ENCODE assay signal across 1 cellular context in the genomic region with DNA sequence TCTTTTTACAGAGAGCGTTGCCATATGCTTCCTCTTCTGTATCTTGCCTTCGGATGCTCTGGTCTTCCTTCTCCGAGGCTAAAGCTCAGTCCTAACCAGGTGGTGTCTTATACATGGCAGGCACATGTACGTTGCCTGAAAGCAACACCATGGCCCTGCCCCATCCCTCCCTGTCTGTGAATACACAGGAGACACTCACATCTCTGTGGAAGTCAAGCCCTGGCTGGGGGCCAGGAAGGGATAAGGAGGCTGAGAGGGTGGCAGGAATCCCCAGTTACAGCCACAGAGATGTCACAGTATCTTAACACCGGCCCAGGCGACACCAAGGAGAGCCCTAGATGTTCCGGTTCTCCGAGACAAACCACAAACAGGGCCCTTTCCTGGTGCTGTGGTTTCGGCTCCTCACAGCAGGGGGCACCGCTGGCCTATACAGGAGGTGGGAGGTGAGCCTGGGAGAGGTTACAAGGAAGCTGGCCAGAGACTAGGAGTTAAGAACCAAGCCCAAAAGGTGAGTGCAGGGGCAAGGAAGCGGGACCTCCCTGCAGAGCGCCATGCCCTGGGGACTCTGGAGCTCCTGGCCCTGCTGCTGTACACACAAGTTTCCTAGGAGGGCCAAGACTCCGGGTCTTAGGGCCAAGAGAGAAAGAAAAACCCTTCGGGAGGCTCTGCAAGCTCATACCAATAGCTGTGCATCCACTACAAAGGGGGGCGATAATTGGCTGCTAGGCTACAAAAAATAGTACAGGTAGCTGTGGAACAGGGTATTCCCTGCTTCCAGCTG.
TF ChIP-seq lines count a peak whose summit lies in the region.

No MANE protein-coding gene starts in this region.

TF ChIP-seq in GM12878, 131 proteins besides CTCF, POLR2A, EP300 and RAD21:
- TF ChIP-seq, protein P1, sequence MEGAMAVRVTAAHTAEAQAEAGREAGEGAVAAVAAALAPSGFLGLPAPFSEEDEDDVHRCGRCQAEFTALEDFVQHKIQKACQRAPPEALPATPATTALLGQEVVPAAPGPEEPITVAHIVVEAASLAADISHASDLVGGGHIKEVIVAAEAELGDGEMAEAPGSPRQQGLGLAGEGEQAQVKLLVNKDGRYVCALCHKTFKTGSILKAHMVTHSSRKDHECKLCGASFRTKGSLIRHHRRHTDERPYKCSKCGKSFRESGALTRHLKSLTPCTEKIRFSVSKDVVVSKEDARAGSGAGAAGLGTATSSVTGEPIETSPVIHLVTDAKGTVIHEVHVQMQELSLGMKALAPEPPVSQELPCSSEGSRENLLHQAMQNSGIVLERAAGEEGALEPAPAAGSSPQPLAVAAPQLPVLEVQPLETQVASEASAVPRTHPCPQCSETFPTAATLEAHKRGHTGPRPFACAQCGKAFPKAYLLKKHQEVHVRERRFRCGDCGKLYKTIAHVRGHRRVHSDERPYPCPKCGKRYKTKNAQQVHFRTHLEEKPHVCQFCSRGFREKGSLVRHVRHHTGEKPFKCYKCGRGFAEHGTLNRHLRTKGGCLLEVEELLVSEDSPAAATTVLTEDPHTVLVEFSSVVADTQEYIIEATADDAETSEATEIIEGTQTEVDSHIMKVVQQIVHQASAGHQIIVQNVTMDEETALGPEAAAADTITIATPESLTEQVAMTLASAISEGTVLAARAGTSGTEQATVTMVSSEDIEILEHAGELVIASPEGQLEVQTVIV (IDR thresholded peaks at IDR 0.05; ENCODE audit: borderline replicate concordance, partially characterized antibody), result no peak
- TF ChIP-seq RUNX3 (IDR thresholded peaks at IDR 0.05; ENCODE audit: low read length) (peak; percentile 83), SMC3 (IDR thresholded peaks at IDR 0.05; ENCODE audit: borderline replicate concordance, low read length) (peak; percentile 36; the same call in 1 of the 2 replicates)
